In genomic region chr11:73493838-73494598, GRCh38 we compare ENCODE assay signal across 12 cellular contexts.
DNase-seq lines count a peak whose midpoint lies in the region; TF ChIP-seq lines count a peak whose summit lies in the region.
"Had no signal": no experiment of that assay in that cellular context is flagged by ENCODE, and none has a peak within 500 bp of the region (broad histone marks: within the 10 kb centered on the region; RNA-seq: fewer than 3 reads in every experiment).

No MANE protein-coding gene starts in this region.

- H3K27ac Mint-ChIP-seq in progenitor cell of endocrine pancreas: no peak overlapping the region
- H3K27ac Mint-ChIP-seq: activated naive CD8-positive, alpha-beta T cell had no signal

- no peak overlapping the region for H3K4me3 ChIP-seq in epithelial cell of proximal tubule (ENCODE audit: low read depth, low read length)
- H3K4me3 ChIP-seq: lung had no signal

- no peaks in the 10 kb centered on the region for H3K4me1 Mint-ChIP-seq in progenitor cell of endocrine pancreas (ENCODE audit: low read depth)

- no peaks in the 10 kb centered on the region for H3K9me3 Mint-ChIP-seq in progenitor cell of endocrine pancreas (ENCODE audit: low read depth)

- DNase-seq in AG20443 (ENCODE audit: low spot score) (peak; percentile 87), NCI-H446 (lab: John Stamatoyannopoulos, UW) (peak; percentile 27 to 75), epithelial cell of proximal tubule (ENCODE audit: low read depth) (peak; percentile 41), medulla oblongata (ENCODE audit: extremely low spot score) (peak; percentile 68), HuH-7.5 (ENCODE audit: low spot score) (no peak), NK-92 (lab: John Stamatoyannopoulos, UW; ENCODE audit: unreplicated experiment) (no peak), AML-193 (lab: John Stamatoyannopoulos, UW) (no peak), progenitor cell of endocrine pancreas (ENCODE audit: low spot score, unreplicated experiment) (no peak)
- DNase-seq: DMS153, NCI-H1092 had no signal

- no peaks in the 10 kb centered on the region for H3K27me3 Mint-ChIP-seq in progenitor cell of endocrine pancreas
- H3K27me3 Mint-ChIP-seq: activated naive CD8-positive, alpha-beta T cell had no signal

- H3K4me3 Mint-ChIP-seq in progenitor cell of endocrine pancreas (ENCODE audit: low read depth): no peak overlapping the region
- H3K4me3 Mint-ChIP-seq: activated naive CD8-positive, alpha-beta T cell had no signal

- H3K36me3 Mint-ChIP-seq in progenitor cell of endocrine pancreas (ENCODE audit: insufficient read depth): peaks cover 11% of the 10 kb centered on the region

- TF ChIP-seq CTCF in epithelial cell of proximal tubule (conservative IDR thresholded peaks at IDR 0.05; ENCODE audit: low read depth, low read length) (no peak), progenitor cell of endocrine pancreas (IDR thresholded peaks at IDR 0.05; ENCODE audit: unreplicated experiment) (no peak)

Comparison
In these comparisons a context has a peak if more than half of its experiments do, and no peak if none do; other contexts are left out.
1. DNase-seq: peak in AG20443 (single experiment), NCI-H446 (2 of 2), epithelial cell of proximal tubule (single experiment) and medulla oblongata (single experiment); none in HuH-7.5 (single experiment), NK-92 (single experiment), AML-193 (0 of 2) and progenitor cell of endocrine pancreas (single experiment).